2 cellular contexts compared by ENCODE assay signal in the genomic region with DNA sequence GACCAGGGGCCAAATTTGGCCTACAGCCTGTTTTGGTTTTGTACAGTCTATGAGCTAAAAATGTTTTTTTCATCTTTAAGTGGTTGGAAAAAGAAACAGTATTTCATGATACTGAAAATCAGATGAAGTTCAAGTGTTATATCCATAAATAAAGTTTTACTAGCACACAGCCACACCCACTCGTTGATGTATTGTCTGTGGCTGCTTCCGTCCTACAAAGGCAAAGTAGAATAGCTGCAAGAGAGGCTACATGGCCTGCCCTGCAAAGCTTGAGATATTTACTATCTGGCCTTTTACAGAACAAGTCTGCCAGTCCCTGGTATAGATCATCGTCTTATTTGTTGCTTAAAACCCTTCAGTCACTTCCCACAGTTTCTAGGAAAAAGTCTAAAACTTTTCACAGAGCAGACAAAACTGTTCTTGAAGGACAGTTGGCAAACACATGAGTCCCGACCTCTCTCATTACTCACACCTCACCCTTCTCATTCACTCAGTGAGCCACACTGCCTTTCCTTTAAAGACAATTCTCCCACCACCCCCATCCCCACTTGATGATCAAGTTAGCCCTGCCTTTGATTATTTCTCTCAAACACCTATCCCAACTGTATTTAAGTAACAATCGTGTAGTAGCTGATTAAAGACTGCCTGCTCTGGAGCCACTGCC.
TF ChIP-seq lines count a peak whose summit lies in the region.

No MANE protein-coding gene starts in this region.

TF ChIP-seq in GM23338, 12 proteins besides CTCF, POLR2A, EP300 and RAD21:
- TF ChIP-seq ZNF114 (CRISPR knock-in tag; IDR thresholded peaks at IDR 0.05) (no peak), POLR2AphosphoS5 (IDR thresholded peaks at IDR 0.05; ENCODE audit: low read depth) (no peak), STAT1 (IDR thresholded peaks at IDR 0.05; ENCODE audit: unreplicated experiment) (no peak)
- TF ChIP-seq, protein P1, sequence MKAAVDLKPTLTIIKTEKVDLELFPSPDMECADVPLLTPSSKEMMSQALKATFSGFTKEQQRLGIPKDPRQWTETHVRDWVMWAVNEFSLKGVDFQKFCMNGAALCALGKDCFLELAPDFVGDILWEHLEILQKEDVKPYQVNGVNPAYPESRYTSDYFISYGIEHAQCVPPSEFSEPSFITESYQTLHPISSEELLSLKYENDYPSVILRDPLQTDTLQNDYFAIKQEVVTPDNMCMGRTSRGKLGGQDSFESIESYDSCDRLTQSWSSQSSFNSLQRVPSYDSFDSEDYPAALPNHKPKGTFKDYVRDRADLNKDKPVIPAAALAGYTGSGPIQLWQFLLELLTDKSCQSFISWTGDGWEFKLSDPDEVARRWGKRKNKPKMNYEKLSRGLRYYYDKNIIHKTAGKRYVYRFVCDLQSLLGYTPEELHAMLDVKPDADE (IDR thresholded peaks at IDR 0.05) = no peak

TF ChIP-seq in IMR-90, 13 proteins besides CTCF, POLR2A, EP300 and RAD21:
- TF ChIP-seq CEBPB (IDR thresholded peaks at IDR 0.05; ENCODE audit: low read depth, low read length) = no peak
- TF ChIP-seq, protein P2, sequence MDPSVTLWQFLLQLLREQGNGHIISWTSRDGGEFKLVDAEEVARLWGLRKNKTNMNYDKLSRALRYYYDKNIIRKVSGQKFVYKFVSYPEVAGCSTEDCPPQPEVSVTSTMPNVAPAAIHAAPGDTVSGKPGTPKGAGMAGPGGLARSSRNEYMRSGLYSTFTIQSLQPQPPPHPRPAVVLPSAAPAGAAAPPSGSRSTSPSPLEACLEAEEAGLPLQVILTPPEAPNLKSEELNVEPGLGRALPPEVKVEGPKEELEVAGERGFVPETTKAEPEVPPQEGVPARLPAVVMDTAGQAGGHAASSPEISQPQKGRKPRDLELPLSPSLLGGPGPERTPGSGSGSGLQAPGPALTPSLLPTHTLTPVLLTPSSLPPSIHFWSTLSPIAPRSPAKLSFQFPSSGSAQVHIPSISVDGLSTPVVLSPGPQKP (IDR thresholded peaks at IDR 0.05; ENCODE audit: borderline replicate concordance, low read depth, low read length) = no peak
- TF ChIP-seq RFX5 (IDR thresholded peaks at IDR 0.05; ENCODE audit: low read depth, low read length) = no peak
- no peak for TF ChIP-seq NFE2L2 (IDR thresholded peaks at IDR 0.05; ENCODE audit: low read depth, low read length)
- no peak for TF ChIP-seq MXI1 (IDR thresholded peaks at IDR 0.05; ENCODE audit: borderline replicate concordance, low read depth, low read length)
- TF ChIP-seq CHD1 (IDR thresholded peaks at IDR 0.05; ENCODE audit: low read depth, low read length) = no peak
- no peak for TF ChIP-seq MAFK (IDR thresholded peaks at IDR 0.05; ENCODE audit: low read depth, low read length)
- TF ChIP-seq FOS (IDR thresholded peaks at IDR 0.05; ENCODE audit: low read depth, low read length) = no peak
- TF ChIP-seq, protein P3, sequence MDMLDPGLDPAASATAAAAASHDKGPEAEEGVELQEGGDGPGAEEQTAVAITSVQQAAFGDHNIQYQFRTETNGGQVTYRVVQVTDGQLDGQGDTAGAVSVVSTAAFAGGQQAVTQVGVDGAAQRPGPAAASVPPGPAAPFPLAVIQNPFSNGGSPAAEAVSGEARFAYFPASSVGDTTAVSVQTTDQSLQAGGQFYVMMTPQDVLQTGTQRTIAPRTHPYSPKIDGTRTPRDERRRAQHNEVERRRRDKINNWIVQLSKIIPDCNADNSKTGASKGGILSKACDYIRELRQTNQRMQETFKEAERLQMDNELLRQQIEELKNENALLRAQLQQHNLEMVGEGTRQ (IDR thresholded peaks at IDR 0.05; ENCODE audit: low read depth, low read length) = no peak
- no peak for TF ChIP-seq MAZ (IDR thresholded peaks at IDR 0.05; ENCODE audit: borderline replicate concordance, low read depth, low read length)
- no peak for TF ChIP-seq BHLHE40 (IDR thresholded peaks at IDR 0.05; ENCODE audit: low read depth, low read length)
- TF ChIP-seq RCOR1 (IDR thresholded peaks at IDR 0.05; ENCODE audit: insufficient replicate concordance, low read length) = no peak
- no peak for TF ChIP-seq SMC3 (IDR thresholded peaks at IDR 0.05; ENCODE audit: low read depth, low read length)
